In the genomic region with DNA sequence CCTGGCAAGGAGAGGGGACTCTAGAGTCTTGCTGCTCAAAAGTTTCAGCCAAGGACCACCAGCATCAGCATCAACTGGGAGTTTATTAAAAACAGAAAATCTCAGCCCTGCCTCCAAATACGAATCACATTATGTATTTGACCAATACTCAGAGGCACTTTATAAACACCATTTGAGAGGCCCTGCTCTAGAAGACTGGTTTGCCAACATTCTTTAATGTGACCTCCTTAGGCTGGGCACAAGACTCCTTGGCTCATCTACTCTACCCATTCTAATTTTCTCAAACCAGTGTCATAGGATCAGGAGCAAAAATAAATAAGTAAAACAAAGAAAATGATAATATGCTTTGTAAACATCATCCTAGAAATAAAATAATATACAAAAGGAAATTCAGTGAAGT, we compare ENCODE assay signal across 28 cellular contexts. TPM values are rescaled to one million over a fixed set of nuclear protein-coding genes. Genes with fewer than 3 reads are reported as not detected.
"Had no signal": no experiment of that assay in that cellular context is flagged by ENCODE, and none has a peak within 500 bp of the region (broad histone marks: within the 10 kb centered on the region; RNA-seq: fewer than 3 reads in every experiment).

No MANE protein-coding gene starts in this region.

- DNase-seq: activated B cell treated with CpG ODN at 0.5 μM for 24 hours; activated CD4-positive, alpha-beta memory T cell treated with anti-CD3 and anti-CD28 coated beads for 36 hours; activated CD4-positive, alpha-beta T cell treated with anti-CD3 and anti-CD28 coated beads for 48 hours; activated CD8-positive, alpha-beta memory T cell treated with anti-CD3 and anti-CD28 coated beads, Interleukin-2, amount 10 ng/mL, durations not matched to agents 7 days and 5 days; activated CD8-positive, alpha-beta memory T cell treated with anti-CD3 and anti-CD28 coated beads, Interleukin-2, amount 50 U/mL, for 4 hours; activated CD8-positive, alpha-beta T cell treated with anti-CD3 and anti-CD28 coated beads, Interleukin-2, amount 10 ng/mL, durations not matched to agents 7 days and 5 days; activated gamma-delta T cell; activated naive CD4-positive, alpha-beta T cell; activated naive CD4-positive, alpha-beta T cell treated with anti-CD3 and anti-CD28 coated beads, Interleukin-2, amount 10 ng/mL, durations not matched to agents 7 days and 5 days; activated T-cell treated with anti-CD3 and anti-CD28 coated beads, Interleukin-2, amount 50 U/mL, for 1 hour; activated T-cell treated with anti-CD3 and anti-CD28 coated beads, Interleukin-2, amount 50 U/mL, for 48 hours; amniotic stem cell; anterior cingulate cortex; brain microvascular endothelial cell; dorsolateral prefrontal cortex; effector memory CD4-positive, alpha-beta T cell; endodermal cell; foreskin fibroblast; glutamatergic neuron; SW 1271; T-cell; T1000; WERI-Rb-1 had no signal

- H3K27me3 ChIP-seq: brain microvascular endothelial cell, dorsolateral prefrontal cortex had no signal

- ATAC-seq: activated CD4-positive, CD25-positive, alpha-beta regulatory T cell treated with anti-CD3 and anti-CD28 coated beads, Interleukin-2, amount 50 U/mL, for 24 hours; activated CD8-positive, alpha-beta memory T cell treated with anti-CD3 and anti-CD28 coated beads, Interleukin-2, amount 10 ng/mL, durations not matched to agents 7 days and 5 days; activated CD8-positive, alpha-beta T cell treated with anti-CD3 and anti-CD28 coated beads, Interleukin-2, amount 10 ng/mL, durations not matched to agents 7 days and 5 days; esophagus mucosa; T-cell had no signal

- H3K36me3 ChIP-seq: brain microvascular endothelial cell, WERI-Rb-1 had no signal

- H3K27ac ChIP-seq: brain microvascular endothelial cell, coronary artery, dorsolateral prefrontal cortex, WERI-Rb-1 had no signal

- H3K4me3 ChIP-seq: coronary artery, dorsolateral prefrontal cortex had no signal

RNA-seq across cellular contexts. Expression of a gene that starts 52.8 kb away (rescaled TPM):
- total RNA-seq: activated B cell treated with CpG ODN at 0.5 μM for 24 hours; activated CD4-positive, alpha-beta memory T cell treated with anti-CD3 and anti-CD28 coated beads for 36 hours; activated CD8-positive, alpha-beta memory T cell treated with anti-CD3 and anti-CD28 coated beads for 36 hours; activated CD8-positive, alpha-beta T cell treated with anti-CD3 and anti-CD28 coated beads, Interleukin-2, amount 10 ng/mL, durations not matched to agents 7 days and 5 days; activated T-helper 1 cell treated with anti-CD3 and anti-CD28 coated beads, Interleukin-12 subunit alpha, Interleukin-12 subunit beta, Interleukin-2, Interleukin-4 antibody, amounts not matched to agents 30 ng/mL and 10 ng/mL and 1 ng/mL, durations not matched to agents 14 hours and 24 hours and 36 hours had no signal
